Comparison of ENCODE assay signal across 8 cellular contexts in genomic region chr13:111153279-111153976, GRCh38. TPM values are rescaled to one million over a fixed set of nuclear protein-coding genes. Genes with fewer than 3 reads are reported as not detected.
DNase-seq lines count a peak whose midpoint lies in the region; ATAC-seq, FAIRE-seq and TF ChIP-seq lines count a peak whose summit lies in the region.

No MANE protein-coding gene starts in this region.

- DNase-seq in RCC 7860 (ENCODE audit: low spot score) (peak; percentile 68), fibroblast of lung (ENCODE audit: low read depth in 2 of 2) (peak; percentile 90 to 94)
- peak; percentile 87 to 89 for DNase-seq in activated T-helper 1 cell treated with anti-CD3 and anti-CD28 coated beads, Interleukin-2, amount 50 U/mL, for 16 hours (ENCODE audit: low read depth in 1 of 2, low spot score in 1 of 2)
- peak; percentile 88 to 95 (median 93) for DNase-seq in naive thymus-derived CD8-positive, alpha-beta T cell
- DNase-seq in stimulated activated naive B cell treated with anti-CD40 and anti-IgM and Interleukin-4, amounts not matched to agents 10 μg/mL and 1 μg/mL and 100 μg/mL, for 72 hours: peak; percentile 92

- peak overlapping the region; percentile 85 to 96 (median 94) for H3K4me3 Mint-ChIP-seq in naive thymus-derived CD8-positive, alpha-beta T cell
- H3K4me3 Mint-ChIP-seq in stimulated activated naive B cell treated with anti-CD40 and anti-IgM and Interleukin-4, amounts not matched to agents 10 μg/mL and 1 μg/mL and 100 μg/mL, for 72 hours: peak overlapping the region; percentile 84 to 85

- peak; percentile 86 for ATAC-seq in GM21786 (IDR thresholded peaks at IDR 0.05; ENCODE audit: unreplicated experiment)
- ATAC-seq in naive thymus-derived CD8-positive, alpha-beta T cell: peak; percentile 87 to 88
- peak; percentile 93 to 95 for ATAC-seq in stimulated activated naive B cell treated with anti-CD40 and anti-IgM and Interleukin-4, amounts not matched to agents 10 μg/mL and 1 μg/mL and 100 μg/mL, for 72 hours (replicated peaks)

- H3K27me3 ChIP-seq in DOHH2 (ENCODE audit: control insufficient read depth, low read length) (0 out of 2 replicates have a peak, but pooled peaks cover 3% of the 10 kb centered on the region), KMS-11 (ENCODE audit: insufficient read depth, low read depth) (no peaks in the 10 kb centered on the region), fibroblast of lung (ENCODE audit: control insufficient read depth, insufficient read depth, low read length) (no peaks in the 10 kb centered on the region)

- H3F3A ChIP-seq in DOHH2 (ENCODE audit: control insufficient read depth, insufficient read depth): 0 out of 2 replicates have a peak, but pooled peaks cover 4% of the 10 kb centered on the region

- H3K27ac Mint-ChIP-seq in naive thymus-derived CD8-positive, alpha-beta T cell: peak overlapping the region; percentile 75 to 97 (median 94)
- H3K27ac Mint-ChIP-seq in stimulated activated naive B cell treated with anti-CD40 and anti-IgM and Interleukin-4, amounts not matched to agents 10 μg/mL and 1 μg/mL and 100 μg/mL, for 72 hours: peak overlapping the region; percentile 95

- no peak for FAIRE-seq in RCC 7860 (lab: Jason Lieb, UNC)

- H3K79me2 ChIP-seq in DOHH2 (ENCODE audit: control insufficient read depth, low read length): peaks cover 58% of the 10 kb centered on the region
- H3K79me2 ChIP-seq in KMS-11 (ENCODE audit: insufficient read depth, low read depth): peaks cover 29% of the 10 kb centered on the region
- peaks cover 39% of the 10 kb centered on the region for H3K79me2 ChIP-seq in fibroblast of lung (ENCODE audit: control insufficient read depth, insufficient read depth, low read length)

- no peaks in the 10 kb centered on the region for H3K9me3 Mint-ChIP-seq in naive thymus-derived CD8-positive, alpha-beta T cell
- H3K9me3 Mint-ChIP-seq in stimulated activated naive B cell treated with anti-CD40 and anti-IgM and Interleukin-4, amounts not matched to agents 10 μg/mL and 1 μg/mL and 100 μg/mL, for 72 hours: no peaks in the 10 kb centered on the region

- H3K9ac ChIP-seq in KMS-11 (peak overlapping the region; percentile 82), fibroblast of lung (ENCODE audit: insufficient read depth, low read length) (peak overlapping the region; percentile 94)

- TF ChIP-seq CTCF in DOHH2 (IDR thresholded peaks at IDR 0.05; ENCODE audit: low read depth, low read length, poor library complexity, severe bottlenecking): peak; percentile 39
- TF ChIP-seq CTCF in KMS-11 (conservative IDR thresholded peaks at IDR 0.05; ENCODE audit: low read depth, low read length): no peak
- TF ChIP-seq CTCF in fibroblast of lung (conservative IDR thresholded peaks at IDR 0.05 in 1 of 2, IDR thresholded peaks at IDR 0.05 in 1 of 2; ENCODE audit: low read depth in 1 of 2, low read length in 2 of 2): peak; percentile 24 to 34

- H4K20me1 ChIP-seq in DOHH2 (ENCODE audit: control insufficient read depth, insufficient read depth, low read depth, low read length): peaks cover 6% of the 10 kb centered on the region; the same call in 1 of the 2 replicates
- no peaks in the 10 kb centered on the region for H4K20me1 ChIP-seq in KMS-11 (ENCODE audit: insufficient read depth)
- H4K20me1 ChIP-seq in fibroblast of lung (ENCODE audit: control insufficient read depth, extremely low read depth, insufficient read depth, low read length): no peaks in the 10 kb centered on the region

- H3K4me1 ChIP-seq in DOHH2 (ENCODE audit: control insufficient read depth, low read length): peaks cover 20% of the 10 kb centered on the region
- peaks cover 7% of the 10 kb centered on the region for H3K4me1 ChIP-seq in KMS-11 (ENCODE audit: low read depth, poor library complexity, severe bottlenecking)
- peaks cover 5% of the 10 kb centered on the region for H3K4me1 ChIP-seq in fibroblast of lung (ENCODE audit: control insufficient read depth, extremely low read depth, insufficient read depth, low read length)

- peaks cover 0 to 2% (median 0%) of the 10 kb centered on the region in 5 donors for H3K27me3 Mint-ChIP-seq in naive thymus-derived CD8-positive, alpha-beta T cell
- peaks cover 0 to 4% of the 10 kb centered on the region in 2 donors for H3K27me3 Mint-ChIP-seq in stimulated activated naive B cell treated with anti-CD40 and anti-IgM and Interleukin-4, amounts not matched to agents 10 μg/mL and 1 μg/mL and 100 μg/mL, for 72 hours

- no peaks in the 10 kb centered on the region for H3K9me2 ChIP-seq in DOHH2 (replicated peaks; ENCODE audit: control insufficient read depth, low read length)

- peaks cover 6 to 34% (median 32%) of the 10 kb centered on the region in 4 donors for H3K4me1 Mint-ChIP-seq in naive thymus-derived CD8-positive, alpha-beta T cell
- peaks cover 12 to 30% of the 10 kb centered on the region in 2 donors for H3K4me1 Mint-ChIP-seq in stimulated activated naive B cell treated with anti-CD40 and anti-IgM and Interleukin-4, amounts not matched to agents 10 μg/mL and 1 μg/mL and 100 μg/mL, for 72 hours

- POLR2A ChIA-PET in naive thymus-derived CD8-positive, alpha-beta T cell (lab: Charles Lee): interaction anchor here (0.8 to 2.1 kb wide), 6 partner anchors 9 to 35 kb away, joined by 3 to 13 read pairs (median 4); no protein-coding TSS in a partner anchor

- H3K4me3 ChIP-seq in DOHH2 (ENCODE audit: low read length) (peak overlapping the region; percentile 96), KMS-11 (IDR thresholded peaks at IDR 0.05; ENCODE audit: insufficient read depth, low read depth, low read length) (no peak overlapping the region), fibroblast of lung (replicated peaks in 1 of 4; ENCODE audit: control extremely low read depth in 1 of 4, insufficient read depth in 1 of 4, low read depth in 3 of 4, low read length in 4 of 4) (peak overlapping the region; percentile 57 to 91 (median 77))

- H3K4me2 ChIP-seq in DOHH2 (ENCODE audit: low read length) (peak overlapping the region; percentile 90), KMS-11 (peak overlapping the region; percentile 68; the same call in 1 of the 2 replicates), fibroblast of lung (ENCODE audit: extremely low read depth, insufficient read depth, low read length) (peak overlapping the region; percentile 20)

- H3K9me3 ChIP-seq in DOHH2 (ENCODE audit: control insufficient read depth, insufficient read depth, low read length) (no peaks in the 10 kb centered on the region), fibroblast of lung (ENCODE audit: control insufficient read depth, insufficient read depth, low read depth, low read length) (no peaks in the 10 kb centered on the region)

- H3K36me3 ChIP-seq in DOHH2 (ENCODE audit: control insufficient read depth, low read length): peaks cover 27% of the 10 kb centered on the region
- H3K36me3 ChIP-seq in KMS-11 (ENCODE audit: insufficient read depth): no peaks in the 10 kb centered on the region
- H3K36me3 ChIP-seq in fibroblast of lung (ENCODE audit: control insufficient read depth, insufficient read depth, low read length): no peaks in the 10 kb centered on the region

- H2AFZ ChIP-seq in KMS-11 (ENCODE audit: low read depth): peak overlapping the region; percentile 69
- H2AFZ ChIP-seq in fibroblast of lung (ENCODE audit: low read length): peak overlapping the region; percentile 20

- H3K36me3 Mint-ChIP-seq in naive thymus-derived CD8-positive, alpha-beta T cell: peaks cover 0 to 11% (median 2%) of the 10 kb centered on the region in 3 donors
- H3K36me3 Mint-ChIP-seq in stimulated activated naive B cell treated with anti-CD40 and anti-IgM and Interleukin-4, amounts not matched to agents 10 μg/mL and 1 μg/mL and 100 μg/mL, for 72 hours: peaks cover 4% of the 10 kb centered on the region in 2 donors

- H3K27ac ChIP-seq in DOHH2 (ENCODE audit: low read depth, low read length) (peak overlapping the region; percentile 70), KMS-11 (peak overlapping the region; percentile 77), fibroblast of lung (ENCODE audit: insufficient read depth, low read length) (peak overlapping the region; percentile 92)

RNA-seq across cellular contexts. Expression of gene ARHGEF7, which starts 38.3 kb away (rescaled TPM):
- 33.6 and 42.8 TPM in 2 replicates for total RNA-seq in fibroblast of lung
- polyA plus RNA-seq in fibroblast of lung: 29.1 and 29.7 TPM in 2 replicates
- polyA plus RNA-seq in fibroblast of lung (2012): 26.2 and 26.9 TPM in 2 replicates
- 10.1 and 22.0 TPM in 2 replicates for polyA minus RNA-seq in fibroblast of lung (ENCODE audit: low replicate concordance)
- 10 to 100 TPM; 90.2 to 93.0 TPM for total RNA-seq in naive thymus-derived CD8-positive, alpha-beta T cell
- polyA plus RNA-seq in naive thymus-derived CD8-positive, alpha-beta T cell: 10 to 100 TPM in 1 of 3 donors, 1 to 10 TPM in 2; 6.2 to 13.2 (median 9.6) TPM

Comparison
In these comparisons a context has a peak if more than half of its experiments do, and no peak if none do; other contexts are left out.
1. H3K4me2 ChIP-seq: peak in every context shown above with its lines; median percentile 90 in DOHH2; 68 in KMS-11; 20 in fibroblast of lung.